Comparison of ENCODE assay signal across 8 cellular contexts in genomic region chr14:76953196-76953945, GRCh38.
A peak's percentile ranks its signal among the peaks of the same experiment; 100 is the strongest.
DNase-seq lines count a peak whose midpoint lies in the region; ATAC-seq and TF ChIP-seq lines count a peak whose summit lies in the region.

No MANE protein-coding gene starts in this region.

- DNase-seq in COLO829 (ENCODE audit: low spot score) (peak; percentile 78), Kasumi-1 (lab: John Stamatoyannopoulos, UW) (peak; percentile 6 to 11), mucosa of gallbladder (ENCODE audit: low spot score) (peak; percentile 76), thyroid gland (peak; percentile 87), SHP77 (lab: John Stamatoyannopoulos, UW) (no peak)
- DNase-seq in activated CD4-positive, alpha-beta T cell treated with anti-CD3 and anti-CD28 coated beads for 48 hours = peak; percentile 62
- peak; percentile 24 to 33 (median 27) for DNase-seq in effector memory CD8-positive, alpha-beta T cell

- no peaks in the 10 kb centered on the region for H3K27me3 Mint-ChIP-seq in effector memory CD8-positive, alpha-beta T cell

- H3K36me3 Mint-ChIP-seq in effector memory CD8-positive, alpha-beta T cell (ENCODE audit: insufficient read depth) = peaks cover 21% of the 10 kb centered on the region

- TF ChIP-seq CTCF in thyroid gland (IDR thresholded peaks at IDR 0.05) = no peak

- no peaks in the 10 kb centered on the region for H3K9me3 ChIP-seq in thyroid gland

- H3K4me1 ChIP-seq in thyroid gland = peaks cover 54 to 76% of the 10 kb centered on the region in 2 donors

- 40 to 56% methylated on average over 7 to 11 of the region's 12 CpGs for WGBS in thyroid gland, 2 donors

- H3K9me3 Mint-ChIP-seq in effector memory CD8-positive, alpha-beta T cell = no peaks in the 10 kb centered on the region

- ATAC-seq in effector memory CD8-positive, alpha-beta T cell (replicated peaks) = no peak
- ATAC-seq in GM18858 (IDR thresholded peaks at IDR 0.05; ENCODE audit: unreplicated experiment) = no peak

- H3K27ac Mint-ChIP-seq in effector memory CD8-positive, alpha-beta T cell = peak overlapping the region; percentile 88 to 91

- H3K4me3 ChIP-seq in thyroid gland (replicated peaks in 1 of 3) = no peak overlapping the region

- no peaks in the 10 kb centered on the region for H3K27me3 ChIP-seq in thyroid gland

- intact Hi-C loops in thyroid gland (cut with DNase I) = no loop called here

- peak overlapping the region; percentile 95 to 98 (median 97) for H3K27ac ChIP-seq in thyroid gland

- no peaks in the 10 kb centered on the region for H3K36me3 ChIP-seq in thyroid gland

- H3K4me1 Mint-ChIP-seq in effector memory CD8-positive, alpha-beta T cell (ENCODE audit: low read depth in 2 of 2) = peaks cover 34 to 37% of the 10 kb centered on the region in 2 donors

- peak overlapping the region; percentile 56 to 59 for H3K4me3 Mint-ChIP-seq in effector memory CD8-positive, alpha-beta T cell

- TF ChIP-seq POLR2A in thyroid gland (IDR thresholded peaks at IDR 0.05) = peak in 1 of 2 donors; percentile 54

Comparison
In these comparisons a context has a peak if more than half of its experiments do, and no peak if none do; other contexts are left out.
1. DNase-seq: peak in COLO829 (single experiment), Kasumi-1 (2 of 2), activated CD4-positive, alpha-beta T cell treated with anti-CD3 and anti-CD28 coated beads for 48 hours (single experiment), effector memory CD8-positive, alpha-beta T cell (3 of 3), mucosa of gallbladder (single experiment) and thyroid gland (2 of 2); none in SHP77 (0 of 2).